In the genomic region with DNA sequence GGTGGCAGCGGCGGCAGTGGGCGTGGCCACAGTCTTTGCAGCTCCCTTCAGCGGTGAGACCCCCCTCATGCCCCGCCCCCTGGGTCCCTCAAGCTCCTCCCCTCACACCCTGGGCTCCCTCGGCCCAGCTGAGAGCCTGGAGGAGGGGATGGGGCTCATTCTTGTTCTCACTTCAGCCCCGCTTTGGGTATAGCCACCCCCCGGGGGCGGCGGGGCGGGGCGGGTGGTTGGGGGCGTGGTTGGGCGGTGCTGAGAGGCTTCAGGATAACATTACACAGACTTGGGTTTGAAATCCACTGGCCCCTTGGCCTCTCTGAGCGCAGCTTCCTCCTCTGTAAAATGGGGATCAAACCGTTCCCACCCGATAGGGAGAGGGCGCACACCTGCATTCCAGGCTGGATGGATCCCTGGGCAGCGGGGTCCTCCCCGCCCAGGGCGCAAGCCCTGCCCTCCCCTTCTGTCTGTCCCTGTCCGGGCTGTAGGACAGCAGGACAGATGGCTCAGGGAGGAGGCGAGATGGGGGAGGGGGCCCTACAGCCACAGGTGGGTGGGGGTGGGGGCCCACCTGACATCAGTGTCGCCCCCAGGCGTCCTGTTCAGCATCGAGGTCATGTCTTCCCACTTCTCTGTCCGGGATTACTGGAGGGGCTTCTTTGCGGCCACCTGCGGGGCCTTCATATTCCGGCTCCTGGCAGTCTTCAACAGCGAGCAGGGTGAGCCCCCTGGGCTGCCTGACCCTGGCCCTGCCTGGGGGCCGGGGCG, we compare ENCODE assay signal across 9 cellular contexts. TPM values are rescaled to one million over a fixed set of nuclear protein-coding genes. Genes with fewer than 3 reads are reported as not detected.
DNase-seq lines count a peak whose midpoint lies in the region; ATAC-seq and TF ChIP-seq lines count a peak whose summit lies in the region.
"Had no signal": no experiment of that assay in that cellular context is flagged by ENCODE, and none has a peak within 500 bp of the region (broad histone marks: within the 10 kb centered on the region; RNA-seq: fewer than 3 reads in every experiment).

No MANE protein-coding gene starts in this region.

- no peak for TF ChIP-seq POLR2A in lower leg skin (IDR thresholded peaks at IDR 0.05)

- H3K27ac ChIP-seq in left ventricle myocardium inferior (replicated peaks): no peak overlapping the region
- no peak overlapping the region for H3K27ac ChIP-seq in WERI-Rb-1
- no peak overlapping the region for H3K27ac ChIP-seq in substantia nigra (ENCODE audit: low read depth, low read length, poor library complexity, severe bottlenecking)

- no peaks in the 10 kb centered on the region for H3K9me3 Mint-ChIP-seq in activated CD4-positive, alpha-beta T cell treated with anti-CD3 and anti-CD28 coated beads for 36 hours (ENCODE audit: low read depth)

- peaks cover 10% of the 10 kb centered on the region for H3K4me1 ChIP-seq in left ventricle myocardium inferior

- POLR2A ChIA-PET in HEK293T (lab: Yijun Ruan, JAX): no interaction called here
- POLR2A ChIA-PET in activated CD4-positive, alpha-beta T cell treated with anti-CD3 and anti-CD28 coated beads for 36 hours (lab: Charles Lee): no interaction called here

- no peaks in the 10 kb centered on the region for H3K36me3 Mint-ChIP-seq in activated CD4-positive, alpha-beta T cell treated with anti-CD3 and anti-CD28 coated beads for 36 hours (ENCODE audit: low read depth)

- peaks cover 12% of the 10 kb centered on the region for H3K27me3 Mint-ChIP-seq in activated CD4-positive, alpha-beta T cell treated with anti-CD3 and anti-CD28 coated beads for 36 hours

- H3K27ac Mint-ChIP-seq in activated CD4-positive, alpha-beta T cell treated with anti-CD3 and anti-CD28 coated beads for 36 hours: no peak overlapping the region

- H3K27me3 ChIP-seq in left ventricle myocardium inferior (ENCODE audit: low read depth): peaks cover 30% of the 10 kb centered on the region
- H3K27me3 ChIP-seq in WERI-Rb-1 (ENCODE audit: insufficient read depth, low read depth, severe bottlenecking): no peaks in the 10 kb centered on the region

- intact Hi-C loops in activated CD4-positive, alpha-beta T cell treated with anti-CD3 and anti-CD28 coated beads for 36 hours (cut with DNase I, micrococcal nuclease): no loop called here
- intact Hi-C loops in left ventricle myocardium inferior (cut with micrococcal nuclease) (no loop called here), lower leg skin (cut with DNase I; ENCODE audit: low total_unique reads) (no loop called here)

- DNase-seq in HEK293T (ENCODE audit: extremely low spot score): peak; percentile 42
- DNase-seq in activated CD4-positive, alpha-beta T cell treated with anti-CD3 and anti-CD28 coated beads for 36 hours: peak; percentile 73
- no peak for DNase-seq in left ventricle myocardium inferior
- DNase-seq in stimulated activated CD4-positive, alpha-beta T cell treated with anti-CD3 and anti-CD28 coated beads, Interleukin-4, amount 100 ng/mL, for 4 hours: peak; percentile 42 to 50
- no peak for DNase-seq in WERI-Rb-1
- DNase-seq in substantia nigra (lab: John Stamatoyannopoulos, UW): no peak
- no peak for DNase-seq in lower leg skin (ENCODE audit: low spot score in 2 of 2)

- TF ChIP-seq CTCF in left ventricle myocardium inferior (IDR thresholded peaks at IDR 0.05; ENCODE audit: borderline replicate concordance): no peak
- no peak for TF ChIP-seq CTCF in WERI-Rb-1 (IDR thresholded peaks at IDR 0.05; ENCODE audit: low read depth, low read length)
- no peak for TF ChIP-seq CTCF in lower leg skin (IDR thresholded peaks at IDR 0.05)

- CTCF ChIA-PET in HEK293T (lab: Yijun Ruan, JAX): interaction anchor here (0.5 to 0.9 kb wide), 2 partner anchors 9 to 336 kb away, joined by 3 to 4 read pairs; a partner anchor contains a TSS
- CTCF ChIA-PET in activated CD4-positive, alpha-beta T cell treated with anti-CD3 and anti-CD28 coated beads for 36 hours (lab: Charles Lee): no interaction called here

- peak; percentile 83 for ATAC-seq in activated CD4-positive, alpha-beta T cell treated with anti-CD3 and anti-CD28 coated beads for 36 hours
- ATAC-seq in HG02884 (IDR thresholded peaks at IDR 0.05; ENCODE audit: unreplicated experiment): no peak
- ATAC-seq: mucosa of descending colon had no signal

- no peak overlapping the region for H3K4me3 Mint-ChIP-seq in activated CD4-positive, alpha-beta T cell treated with anti-CD3 and anti-CD28 coated beads for 36 hours

- 7 to 9% methylated on average over 23 to 32 of the region's 33 CpGs for WGBS in lower leg skin, 2 donors

- H3K4me1 Mint-ChIP-seq in activated CD4-positive, alpha-beta T cell treated with anti-CD3 and anti-CD28 coated beads for 36 hours: peaks cover 2% of the 10 kb centered on the region

- H3K9me3 ChIP-seq in left ventricle myocardium inferior (replicated peaks) (no peaks in the 10 kb centered on the region), WERI-Rb-1 (ENCODE audit: severe bottlenecking) (no peaks in the 10 kb centered on the region)
- H3K9me3 ChIP-seq: mucosa of descending colon had no signal

- no peaks in the 10 kb centered on the region for H3K36me3 ChIP-seq in left ventricle myocardium inferior
- H3K36me3 ChIP-seq in WERI-Rb-1: no peaks in the 10 kb centered on the region

- H3K4me3 ChIP-seq in left ventricle myocardium inferior (peak overlapping the region; percentile 43), WERI-Rb-1 (ENCODE audit: low read depth, low read length) (no peak overlapping the region), lower leg skin (ENCODE audit: low read depth, poor library complexity, severe bottlenecking) (no peak overlapping the region)
- H3K4me3 ChIP-seq: mucosa of descending colon had no signal

TF ChIP-seq in HEK293T, 16 proteins besides CTCF, POLR2A, EP300 and RAD21:
- TF ChIP-seq ARNT (IDR thresholded peaks at IDR 0.05): no peak
- no peak for TF ChIP-seq CTBP1 (IDR thresholded peaks at IDR 0.05; ENCODE audit: borderline replicate concordance)
- no peak for TF ChIP-seq HDGF (IDR thresholded peaks at IDR 0.05; ENCODE audit: borderline replicate concordance)
- TF ChIP-seq, protein P1, sequence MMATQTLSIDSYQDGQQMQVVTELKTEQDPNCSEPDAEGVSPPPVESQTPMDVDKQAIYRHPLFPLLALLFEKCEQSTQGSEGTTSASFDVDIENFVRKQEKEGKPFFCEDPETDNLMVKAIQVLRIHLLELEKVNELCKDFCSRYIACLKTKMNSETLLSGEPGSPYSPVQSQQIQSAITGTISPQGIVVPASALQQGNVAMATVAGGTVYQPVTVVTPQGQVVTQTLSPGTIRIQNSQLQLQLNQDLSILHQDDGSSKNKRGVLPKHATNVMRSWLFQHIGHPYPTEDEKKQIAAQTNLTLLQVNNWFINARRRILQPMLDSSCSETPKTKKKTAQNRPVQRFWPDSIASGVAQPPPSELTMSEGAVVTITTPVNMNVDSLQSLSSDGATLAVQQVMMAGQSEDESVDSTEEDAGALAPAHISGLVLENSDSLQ (IDR thresholded peaks at IDR 0.05): no peak
- no peak for TF ChIP-seq FOXK2 (IDR thresholded peaks at IDR 0.05)

RNA-seq across cellular contexts. Expression of a gene that starts 5.1 kb away (rescaled TPM):
- total RNA-seq in activated CD4-positive, alpha-beta T cell treated with anti-CD3 and anti-CD28 coated beads for 36 hours: not detected
- total RNA-seq in left ventricle myocardium inferior (0.16 TPM), lower leg skin (1 to 10 TPM in 1 of 4 donors, under 1 TPM in 2, not detected in 1; 0.10 to 1.3 (median 0.63) TPM)

RNA-seq across cellular contexts. Expression of a gene that starts 9.1 kb away (rescaled TPM):
- total RNA-seq in activated CD4-positive, alpha-beta T cell treated with anti-CD3 and anti-CD28 coated beads for 36 hours: not detected
- total RNA-seq in left ventricle myocardium inferior (4,061 TPM), lower leg skin (1 to 10 TPM; 2.4 to 4.2 (median 3.0) TPM)

RNA-seq across cellular contexts. Expression of a gene that starts 16.7 kb away (rescaled TPM):
- total RNA-seq in activated CD4-positive, alpha-beta T cell treated with anti-CD3 and anti-CD28 coated beads for 36 hours: not detected
- total RNA-seq in left ventricle myocardium inferior (1.3 TPM), lower leg skin (under 1 TPM in 1 of 4 donors, not detected in 3; 0.26 TPM)

RNA-seq across cellular contexts. Expression of a gene that starts 22.9 kb away (rescaled TPM):
- not detected for total RNA-seq in activated CD4-positive, alpha-beta T cell treated with anti-CD3 and anti-CD28 coated beads for 36 hours
- total RNA-seq in left ventricle myocardium inferior (1.0 TPM), lower leg skin (not detected)
- total RNA-seq: mucosa of descending colon had no signal

RNA-seq across cellular contexts. Expression of a gene that starts 46.5 kb away (rescaled TPM):
- under 1 TPM; 0.09 to 0.23 TPM for total RNA-seq in activated CD4-positive, alpha-beta T cell treated with anti-CD3 and anti-CD28 coated beads for 36 hours
- total RNA-seq in left ventricle myocardium inferior: 5.4 TPM
- total RNA-seq in lower leg skin: 1 to 10 TPM; 1.1 to 2.6 (median 1.7) TPM

Comparison
In these comparisons a context has a peak if more than half of its experiments do, and no peak if none do; other contexts are left out.
1. DNase-seq: peak in HEK293T (single experiment), activated CD4-positive, alpha-beta T cell treated with anti-CD3 and anti-CD28 coated beads for 36 hours (single experiment) and stimulated activated CD4-positive, alpha-beta T cell treated with anti-CD3 and anti-CD28 coated beads, Interleukin-4, amount 100 ng/mL, for 4 hours (2 of 2); none in left ventricle myocardium inferior (single experiment), WERI-Rb-1 (single experiment), substantia nigra (0 of 49) and lower leg skin (0 of 2).
2. RNA of a gene that starts 9.1 kb away (total RNA-seq): 4,061 TPM in left ventricle myocardium inferior (single experiment); 2.4 to 4.2 TPM in lower leg skin and not detected in activated CD4-positive, alpha-beta T cell treated with anti-CD3 and anti-CD28 coated beads for 36 hours; every median in the first group is over 100 times any median in the second.